In genomic region chr18:37741012-37741586, GRCh38 we compare ENCODE assay signal across 17 cellular contexts.
A peak's percentile ranks its signal among the peaks of the same experiment; 100 is the strongest.
DNase-seq lines count a peak whose midpoint lies in the region; ATAC-seq and TF ChIP-seq lines count a peak whose summit lies in the region.
"Had no signal": no experiment of that assay in that cellular context is flagged by ENCODE, and none has a peak within 500 bp of the region (broad histone marks: within the 10 kb centered on the region; RNA-seq: fewer than 3 reads in every experiment).

No MANE protein-coding gene starts in this region.

- no peaks in the 10 kb centered on the region for H3F3A ChIP-seq in neural cell (ENCODE audit: insufficient read depth, low read length, poor library complexity, severe bottlenecking)

- peak overlapping the region in 1 of 11 experiments; percentile 5; a peak in 1 of 22 replicates for H3K9ac ChIP-seq in BLaER1 treated with 17β-estradiol and CSF1 and Interleukin-3, amounts not matched to agents 10 nM and 100 nM
- H3K9ac ChIP-seq in adipocyte (ENCODE audit: low read length): peak overlapping the region; percentile 35
- H3K9ac ChIP-seq in neural cell (ENCODE audit: low read length): no peak overlapping the region
- H3K9ac ChIP-seq: GM23248, KMS-11 had no signal

- H3K27me3 ChIP-seq in BLaER1 treated with 17β-estradiol and CSF1 and Interleukin-3, amounts not matched to agents 10 nM and 100 nM: no peaks in the 10 kb centered on the region
- H3K27me3 ChIP-seq in adipocyte (replicated peaks; ENCODE audit: control insufficient read depth, insufficient read depth, low read length) (no peaks in the 10 kb centered on the region), neural cell (ENCODE audit: insufficient read depth, low read depth, low read length) (no peaks in the 10 kb centered on the region)

- no peaks in the 10 kb centered on the region for H3K79me2 ChIP-seq in neural cell (replicated peaks; ENCODE audit: insufficient read depth, low read length)

- H2AFZ ChIP-seq in neural cell (ENCODE audit: low read depth, low read length): no peak overlapping the region
- H2AFZ ChIP-seq: GM23248 had no signal

- H3K4me3 ChIP-seq in BLaER1 treated with 17β-estradiol and CSF1 and Interleukin-3, amounts not matched to agents 10 nM and 100 nM: peak overlapping the region in 1 of 10 experiments; percentile 15; a peak in 1 of 20 replicates
- H3K4me3 ChIP-seq in adipocyte (ENCODE audit: low read length) (peak overlapping the region; percentile 71), neural cell (ENCODE audit: low read length) (no peak overlapping the region)
- H3K4me3 ChIP-seq: GM23248 had no signal

- no peaks in the 10 kb centered on the region for H3K36me3 ChIP-seq in BLaER1 treated with 17β-estradiol and CSF1 and Interleukin-3, amounts not matched to agents 10 nM and 100 nM
- H3K36me3 ChIP-seq in adipocyte (ENCODE audit: control insufficient read depth, insufficient read depth, low read length, severe bottlenecking) (no peaks in the 10 kb centered on the region), neural cell (ENCODE audit: insufficient read depth, low read length) (no peaks in the 10 kb centered on the region)

- peak overlapping the region in 9 of 11 experiments; percentile 1 to 79 (median 29); a peak in 12 of 22 replicates for H3K4me2 ChIP-seq in BLaER1 treated with 17β-estradiol and CSF1 and Interleukin-3, amounts not matched to agents 10 nM and 100 nM
- no peak overlapping the region for H3K4me2 ChIP-seq in neural cell (ENCODE audit: low read length)
- H3K4me2 ChIP-seq: KMS-11 had no signal

- 0 out of 22 replicates have a peak overlapping the region, but pooled peaks of 1 of the 11 experiments have one; percentile 12 for H3K27ac ChIP-seq in BLaER1 treated with 17β-estradiol and CSF1 and Interleukin-3, amounts not matched to agents 10 nM and 100 nM
- H3K27ac ChIP-seq in neural cell (ENCODE audit: low read length): no peak overlapping the region
- H3K27ac ChIP-seq: C4-2B, GM23248, KMS-11 had no signal

- no peak for TF ChIP-seq RAD21 in neural cell (conservative IDR thresholded peaks at IDR 0.05)

- H3K4me1 ChIP-seq in BLaER1 treated with 17β-estradiol and CSF1 and Interleukin-3, amounts not matched to agents 10 nM and 100 nM: peaks cover 0 to 16% (median 6%) of the 10 kb centered on the region in 10 experiments; a peak in 10 of 20 replicates
- H3K4me1 ChIP-seq in adipocyte (ENCODE audit: control insufficient read depth, insufficient read depth, low read length): peaks cover 14% of the 10 kb centered on the region

- H3K9me3 ChIP-seq in BLaER1 treated with 17β-estradiol and CSF1 and Interleukin-3, amounts not matched to agents 10 nM and 100 nM (replicated peaks in 1 of 11): no peaks in the 10 kb centered on the region
- no peaks in the 10 kb centered on the region for H3K9me3 ChIP-seq in adipocyte (ENCODE audit: control insufficient read depth, low read length)
- no peaks in the 10 kb centered on the region for H3K9me3 ChIP-seq in neural cell (ENCODE audit: low read length)

- ATAC-seq in GM18867 (IDR thresholded peaks at IDR 0.05; ENCODE audit: unreplicated experiment) (peak; percentile 71), HG03354 (IDR thresholded peaks at IDR 0.05; ENCODE audit: poor library complexity, severe bottlenecking, unreplicated experiment) (no peak), HG02642 (IDR thresholded peaks at IDR 0.05; ENCODE audit: poor library complexity, unreplicated experiment) (no peak)
- ATAC-seq: HepG2 had no signal

- DNase-seq in adipocyte (ENCODE audit: low read depth): no peak
- DNase-seq in GOT3 (lab: John Stamatoyannopoulos, UW): no peak
- DNase-seq: 8988T; CD4-positive, alpha-beta memory T cell; DMS153; DMS79 treated with DMSO at 0.1 percent for 48 hours; EL; GM23248; H7 had no signal

- TF ChIP-seq CTCF in neural cell (IDR thresholded peaks at IDR 0.05; ENCODE audit: poor library complexity, severe bottlenecking): no peak

- no peaks in the 10 kb centered on the region for H3K9me2 ChIP-seq in neural cell (ENCODE audit: insufficient read depth, low read length)

- H4K20me1 ChIP-seq in BLaER1 treated with 17β-estradiol and CSF1 and Interleukin-3, amounts not matched to agents 10 nM and 100 nM: no peaks in the 10 kb centered on the region
- no peaks in the 10 kb centered on the region for H4K20me1 ChIP-seq in neural cell (ENCODE audit: insufficient read depth)

- TF ChIP-seq EP300 in neural cell (conservative IDR thresholded peaks at IDR 0.05; ENCODE audit: poor library complexity, severe bottlenecking): peak; percentile 70

TF ChIP-seq in neural cell, 6 proteins besides CTCF, POLR2A, EP300 and RAD21:
- TF ChIP-seq SMC3 (conservative IDR thresholded peaks at IDR 0.05; ENCODE audit: poor library complexity) (no peak), TAF1 (IDR thresholded peaks at IDR 0.05; ENCODE audit: low read depth) (no peak), REST (IDR thresholded peaks at IDR 0.05; ENCODE audit: borderline replicate concordance) (no peak), MXI1 (conservative IDR thresholded peaks at IDR 0.05; ENCODE audit: poor library complexity, severe bottlenecking) (no peak), POLR2AphosphoS5 (IDR thresholded peaks at IDR 0.05) (no peak), EZH2 (IDR thresholded peaks at IDR 0.05; ENCODE audit: borderline replicate concordance, insufficient read depth, low read length, poor library complexity, severe bottlenecking) (no peak)
TF ChIP-seq in neural cell: peak in this region for 0.
